In the genomic region with DNA sequence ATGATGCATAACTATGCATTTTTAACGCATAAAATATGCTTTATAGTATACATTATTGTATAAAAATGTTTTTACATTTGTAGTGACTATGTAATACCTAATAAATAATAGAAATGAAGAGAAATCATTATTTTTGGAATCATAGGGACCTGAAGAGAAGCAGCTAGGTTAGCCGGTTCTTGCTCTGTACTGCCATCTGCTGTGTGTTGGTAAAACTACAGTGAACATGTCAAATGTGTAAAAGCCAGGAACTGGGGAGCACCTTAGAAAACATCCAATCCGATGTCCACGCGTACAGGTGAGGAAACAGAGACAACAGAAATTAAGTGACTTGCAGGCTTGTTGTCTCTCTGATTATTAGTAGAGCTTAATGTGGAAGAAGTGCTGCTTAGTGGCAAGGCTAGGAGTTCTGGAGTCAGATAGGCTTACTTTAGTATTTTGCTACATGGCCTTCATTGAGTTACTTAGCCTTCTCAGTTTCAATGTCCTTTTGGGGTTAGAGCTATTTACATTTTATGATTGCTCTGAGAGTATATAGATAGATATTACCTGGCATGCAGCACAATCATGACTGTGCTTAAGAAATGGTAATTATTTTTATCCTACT, we compare ENCODE assay signal across 9 cellular contexts.
DNase-seq lines count a peak whose midpoint lies in the region; ATAC-seq, FAIRE-seq and TF ChIP-seq lines count a peak whose summit lies in the region.
"Had no signal": no experiment of that assay in that cellular context is flagged by ENCODE, and none has a peak within 500 bp of the region (broad histone marks: within the 10 kb centered on the region; RNA-seq: fewer than 3 reads in every experiment).

No MANE protein-coding gene starts in this region.

- WGBS in mesendoderm (ENCODE audit: extremely low coverage, insufficient coverage, low lambda C conversion rate) = no CpG with 5 or more reads among the region's 5 CpGs

- peak; percentile 72 for DNase-seq in NCI-H82 (lab: John Stamatoyannopoulos, UW)
- no peak for DNase-seq in NCI-H82 treated with DMSO at 0.1 percent for 48 hours (lab: John Stamatoyannopoulos, UW; ENCODE audit: unreplicated experiment)
- peak; percentile 35 for DNase-seq in M059J (ENCODE audit: low read depth)
- peak; percentile 67 for DNase-seq in dedifferentiated amniotic fluid mesenchymal stem cell (ENCODE audit: extremely low spot score)
- DNase-seq in mesendoderm = peak; percentile 72
- peak; percentile 82 for DNase-seq in urothelium cell line (ENCODE audit: low spot score)

- no peak overlapping the region for H3K27ac ChIP-seq in mesendoderm (ENCODE audit: low read depth, low read length)
- H3K27ac ChIP-seq: BLaER1 treated with 17β-estradiol and CSF1 and Interleukin-3, amounts not matched to agents 10 nM and 100 nM had no signal

- H3K23ac ChIP-seq in mesendoderm (ENCODE audit: low read length) = no peak overlapping the region

- no peak overlapping the region for H2AK5ac ChIP-seq in mesendoderm (ENCODE audit: low read length)

- no peaks in the 10 kb centered on the region for H3K79me1 ChIP-seq in mesendoderm (ENCODE audit: low read length)

- no peak overlapping the region for H3K4me2 ChIP-seq in mesendoderm (ENCODE audit: low read length)
- H3K4me2 ChIP-seq: BLaER1 treated with 17β-estradiol and CSF1 and Interleukin-3, amounts not matched to agents 10 nM and 100 nM had no signal

- no peak overlapping the region for H2BK15ac ChIP-seq in mesendoderm (replicated peaks; ENCODE audit: low read depth)

- FAIRE-seq in urothelium cell line (lab: Jason Lieb, UNC) = peak; percentile 92

- no peak overlapping the region for H4K5ac ChIP-seq in mesendoderm (ENCODE audit: low read length)

- no peaks in the 10 kb centered on the region for H3K36me3 ChIP-seq in mesendoderm (ENCODE audit: control insufficient read depth, insufficient read depth, low read length)
- H3K36me3 ChIP-seq: BLaER1 treated with 17β-estradiol and CSF1 and Interleukin-3, amounts not matched to agents 10 nM and 100 nM had no signal

- H3K4ac ChIP-seq in mesendoderm (ENCODE audit: low read depth, low read length) = no peak overlapping the region

- H4K8ac ChIP-seq in mesendoderm (ENCODE audit: low read depth, low read length) = no peak overlapping the region

- H3K27me3 ChIP-seq in mesendoderm (ENCODE audit: insufficient read depth, low read length, poor library complexity) = no peaks in the 10 kb centered on the region
- H3K27me3 ChIP-seq: BLaER1 treated with 17β-estradiol and CSF1 and Interleukin-3, amounts not matched to agents 10 nM and 100 nM had no signal

- no peak overlapping the region for H3K9ac ChIP-seq in mesendoderm (ENCODE audit: low read length)
- H3K9ac ChIP-seq: BLaER1 treated with 17β-estradiol and CSF1 and Interleukin-3, amounts not matched to agents 10 nM and 100 nM had no signal

- ATAC-seq in GM21825 (IDR thresholded peaks at IDR 0.05; ENCODE audit: unreplicated experiment) = peak; percentile 70
- ATAC-seq in SK-N-SH treated with all-trans-retinoic acid at 6 μM for 48 hours = peak; percentile 65; the same call in 2 of the 3 replicates

- no peaks in the 10 kb centered on the region for H3K79me2 ChIP-seq in mesendoderm (ENCODE audit: control insufficient read depth, insufficient read depth, low read length)

- H3K4me3 ChIP-seq in mesendoderm (ENCODE audit: low read length) = no peak overlapping the region
- H3K4me3 ChIP-seq: BLaER1 treated with 17β-estradiol and CSF1 and Interleukin-3, amounts not matched to agents 10 nM and 100 nM had no signal

- H3K4me1 ChIP-seq in mesendoderm (ENCODE audit: control insufficient read depth, low read depth, low read length) = no peaks in the 10 kb centered on the region
- H3K4me1 ChIP-seq: BLaER1 treated with 17β-estradiol and CSF1 and Interleukin-3, amounts not matched to agents 10 nM and 100 nM had no signal

- H3K56ac ChIP-seq in mesendoderm (ENCODE audit: low read length) = no peak overlapping the region

- no peak overlapping the region for H2BK120ac ChIP-seq in mesendoderm (ENCODE audit: low read depth, low read length)

- H2BK5ac ChIP-seq in mesendoderm (ENCODE audit: low read length) = no peak overlapping the region

- H3K18ac ChIP-seq in mesendoderm (ENCODE audit: low read length) = no peak overlapping the region

TF ChIP-seq in SK-N-SH treated with all-trans-retinoic acid at 6 μM for 48 hours, 23 proteins besides CTCF, POLR2A, EP300 and RAD21:
- TF ChIP-seq TSHZ2 (CRISPR knock-in tag; IDR thresholded peaks at IDR 0.05) = no peak
